1 cellular context compared by ENCODE assay signal in the genomic region with DNA sequence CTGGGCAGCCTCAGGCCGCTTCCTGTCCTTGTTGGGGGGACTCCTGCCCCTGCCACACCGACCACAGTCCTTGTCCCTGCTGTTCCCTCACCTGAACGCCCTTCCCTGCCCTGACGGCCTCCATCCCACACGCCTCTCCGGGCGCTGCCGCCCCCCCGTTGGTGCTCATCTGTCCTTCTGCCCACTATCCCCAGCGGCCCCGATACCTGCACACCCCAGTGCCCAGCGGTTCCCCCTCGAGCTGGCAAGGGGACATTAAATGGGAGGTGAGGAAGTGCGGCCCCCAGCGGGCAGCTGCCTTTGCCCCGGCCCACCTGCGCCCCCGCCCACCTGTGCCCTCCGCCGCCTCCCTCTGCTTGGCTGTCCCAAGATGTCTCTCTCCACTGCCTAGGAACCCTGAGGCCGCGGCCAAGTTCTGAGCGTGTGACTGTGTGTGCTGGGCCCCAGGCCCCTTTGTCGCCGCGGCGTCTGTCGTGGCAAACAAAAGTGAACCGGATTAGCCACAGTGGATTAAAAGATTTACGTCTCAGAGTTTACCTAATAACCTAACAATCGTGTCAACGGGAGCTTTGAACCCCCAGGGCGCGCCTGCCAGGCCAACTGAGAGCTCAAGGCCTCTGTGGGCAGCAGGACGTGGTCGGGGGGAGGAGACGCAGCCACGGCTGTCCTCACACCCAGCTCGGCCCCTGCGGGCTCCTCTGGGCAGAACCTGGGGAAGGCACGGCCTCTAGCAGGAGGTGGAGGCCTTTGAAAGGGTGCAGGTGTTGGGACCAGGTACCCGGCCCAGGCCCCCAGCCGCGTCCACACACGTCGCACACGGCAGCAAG.
TF ChIP-seq lines count a peak whose summit lies in the region.

No MANE protein-coding gene starts in this region.

TF ChIP-seq in HepG2, 621 proteins besides CTCF, POLR2A, EP300 and RAD21 (continues in another document):
- TF ChIP-seq ZNF382 (CRISPR knock-in tag; IDR thresholded peaks at IDR 0.05; ENCODE audit: borderline replicate concordance) (no peak), MIXL1 (CRISPR knock-in tag; IDR thresholded peaks at IDR 0.05) (peak; percentile 63; the same call in 1 of the 2 replicates), NBN (conservative IDR thresholded peaks at IDR 0.05) (no peak), ZSCAN29 (CRISPR knock-in tag; conservative IDR thresholded peaks at IDR 0.05) (no peak), NFKB2 (CRISPR knock-in tag; IDR thresholded peaks at IDR 0.05; ENCODE audit: borderline replicate concordance) (peak; percentile 35; the same call in 1 of the 2 replicates), CAMTA2 (CRISPR knock-in tag; IDR thresholded peaks at IDR 0.05; ENCODE audit: borderline replicate concordance) (0 out of 2 replicates have a peak, but pooled peaks have one; percentile 25), ARNT2 (CRISPR knock-in tag; IDR thresholded peaks at IDR 0.05; ENCODE audit: low read depth) (no peak), NPAS2 (CRISPR knock-in tag; IDR thresholded peaks at IDR 0.05; ENCODE audit: borderline replicate concordance) (no peak), MEF2D (CRISPR knock-in tag; IDR thresholded peaks at IDR 0.05) (0 out of 2 replicates have a peak, but pooled peaks have one; percentile 62), CEBPG (CRISPR knock-in tag; IDR thresholded peaks at IDR 0.05) (no peak), ZNF614 (CRISPR knock-in tag; IDR thresholded peaks at IDR 0.05; ENCODE audit: borderline replicate concordance) (no peak), ZSCAN20 (CRISPR knock-in tag; IDR thresholded peaks at IDR 0.05; ENCODE audit: borderline replicate concordance) (peak; percentile 81; the same call in 1 of the 2 replicates), SOX6 (IDR thresholded peaks at IDR 0.05) (no peak), SOX6 (CRISPR knock-in tag; IDR thresholded peaks at IDR 0.05) (peak; percentile 57), ZNF276 (CRISPR knock-in tag; IDR thresholded peaks at IDR 0.05; ENCODE audit: low read depth) (no peak), SAP130 (CRISPR knock-in tag; IDR thresholded peaks at IDR 0.05; ENCODE audit: low read depth) (peak; percentile 49; the same call in 1 of the 2 replicates), AHR (CRISPR knock-in tag; IDR thresholded peaks at IDR 0.05) (no peak), BRCA1 (CRISPR knock-in tag; IDR thresholded peaks at IDR 0.05) (no peak), ZNF281 (CRISPR knock-in tag; IDR thresholded peaks at IDR 0.05; ENCODE audit: borderline replicate concordance) (no peak), ZNF710 (CRISPR knock-in tag; IDR thresholded peaks at IDR 0.05; ENCODE audit: borderline replicate concordance) (no peak), ERF (CRISPR knock-in tag; IDR thresholded peaks at IDR 0.05) (0 out of 2 replicates have a peak, but pooled peaks have one; percentile 47), ZNF766 (CRISPR knock-in tag; IDR thresholded peaks at IDR 0.05; ENCODE audit: borderline replicate concordance) (no peak), ZNF776 (CRISPR knock-in tag; IDR thresholded peaks at IDR 0.05) (peak; percentile 5; the same call in 1 of the 2 replicates), CREM (IDR thresholded peaks at IDR 0.05) (no peak), CREM (CRISPR knock-in tag; IDR thresholded peaks at IDR 0.05) (no peak), IRX3 (CRISPR knock-in tag; IDR thresholded peaks at IDR 0.05; ENCODE audit: borderline replicate concordance, low read depth) (no peak), DNMT1 (CRISPR knock-in tag; IDR thresholded peaks at IDR 0.05) (no peak), HBP1 (CRISPR knock-in tag; IDR thresholded peaks at IDR 0.05; ENCODE audit: low read depth) (no peak), GABPA (IDR thresholded peaks at IDR 0.05; ENCODE audit: low read depth, low read length) (no peak), GABPA (CRISPR knock-in tag; IDR thresholded peaks at IDR 0.05; ENCODE audit: low read depth) (no peak), TGIF2 (CRISPR knock-in tag; IDR thresholded peaks at IDR 0.05) (no peak)
- TF ChIP-seq, protein P1, sequence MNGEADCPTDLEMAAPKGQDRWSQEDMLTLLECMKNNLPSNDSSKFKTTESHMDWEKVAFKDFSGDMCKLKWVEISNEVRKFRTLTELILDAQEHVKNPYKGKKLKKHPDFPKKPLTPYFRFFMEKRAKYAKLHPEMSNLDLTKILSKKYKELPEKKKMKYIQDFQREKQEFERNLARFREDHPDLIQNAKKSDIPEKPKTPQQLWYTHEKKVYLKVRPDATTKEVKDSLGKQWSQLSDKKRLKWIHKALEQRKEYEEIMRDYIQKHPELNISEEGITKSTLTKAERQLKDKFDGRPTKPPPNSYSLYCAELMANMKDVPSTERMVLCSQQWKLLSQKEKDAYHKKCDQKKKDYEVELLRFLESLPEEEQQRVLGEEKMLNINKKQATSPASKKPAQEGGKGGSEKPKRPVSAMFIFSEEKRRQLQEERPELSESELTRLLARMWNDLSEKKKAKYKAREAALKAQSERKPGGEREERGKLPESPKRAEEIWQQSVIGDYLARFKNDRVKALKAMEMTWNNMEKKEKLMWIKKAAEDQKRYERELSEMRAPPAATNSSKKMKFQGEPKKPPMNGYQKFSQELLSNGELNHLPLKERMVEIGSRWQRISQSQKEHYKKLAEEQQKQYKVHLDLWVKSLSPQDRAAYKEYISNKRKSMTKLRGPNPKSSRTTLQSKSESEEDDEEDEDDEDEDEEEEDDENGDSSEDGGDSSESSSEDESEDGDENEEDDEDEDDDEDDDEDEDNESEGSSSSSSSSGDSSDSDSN (CRISPR knock-in tag; IDR thresholded peaks at IDR 0.05), result 0 out of 2 replicates have a peak, but pooled peaks have one; percentile 34
- TF ChIP-seq, protein P2, sequence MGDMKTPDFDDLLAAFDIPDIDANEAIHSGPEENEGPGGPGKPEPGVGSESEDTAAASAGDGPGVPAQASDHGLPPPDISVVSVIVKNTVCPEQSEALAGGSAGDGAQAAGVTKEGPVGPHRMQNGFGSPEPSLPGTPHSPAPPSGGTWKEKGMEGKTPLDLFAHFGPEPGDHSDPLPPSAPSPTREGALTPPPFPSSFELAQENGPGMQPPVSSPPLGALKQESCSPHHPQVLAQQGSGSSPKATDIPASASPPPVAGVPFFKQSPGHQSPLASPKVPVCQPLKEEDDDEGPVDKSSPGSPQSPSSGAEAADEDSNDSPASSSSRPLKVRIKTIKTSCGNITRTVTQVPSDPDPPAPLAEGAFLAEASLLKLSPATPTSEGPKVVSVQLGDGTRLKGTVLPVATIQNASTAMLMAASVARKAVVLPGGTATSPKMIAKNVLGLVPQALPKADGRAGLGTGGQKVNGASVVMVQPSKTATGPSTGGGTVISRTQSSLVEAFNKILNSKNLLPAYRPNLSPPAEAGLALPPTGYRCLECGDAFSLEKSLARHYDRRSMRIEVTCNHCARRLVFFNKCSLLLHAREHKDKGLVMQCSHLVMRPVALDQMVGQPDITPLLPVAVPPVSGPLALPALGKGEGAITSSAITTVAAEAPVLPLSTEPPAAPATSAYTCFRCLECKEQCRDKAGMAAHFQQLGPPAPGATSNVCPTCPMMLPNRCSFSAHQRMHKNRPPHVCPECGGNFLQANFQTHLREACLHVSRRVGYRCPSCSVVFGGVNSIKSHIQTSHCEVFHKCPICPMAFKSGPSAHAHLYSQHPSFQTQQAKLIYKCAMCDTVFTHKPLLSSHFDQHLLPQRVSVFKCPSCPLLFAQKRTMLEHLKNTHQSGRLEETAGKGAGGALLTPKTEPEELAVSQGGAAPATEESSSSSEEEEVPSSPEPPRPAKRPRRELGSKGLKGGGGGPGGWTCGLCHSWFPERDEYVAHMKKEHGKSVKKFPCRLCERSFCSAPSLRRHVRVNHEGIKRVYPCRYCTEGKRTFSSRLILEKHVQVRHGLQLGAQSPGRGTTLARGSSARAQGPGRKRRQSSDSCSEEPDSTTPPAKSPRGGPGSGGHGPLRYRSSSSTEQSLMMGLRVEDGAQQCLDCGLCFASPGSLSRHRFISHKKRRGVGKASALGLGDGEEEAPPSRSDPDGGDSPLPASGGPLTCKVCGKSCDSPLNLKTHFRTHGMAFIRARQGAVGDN (CRISPR knock-in tag; IDR thresholded peaks at IDR 0.05), result peak; percentile 92
- TF ChIP-seq, protein P3, sequence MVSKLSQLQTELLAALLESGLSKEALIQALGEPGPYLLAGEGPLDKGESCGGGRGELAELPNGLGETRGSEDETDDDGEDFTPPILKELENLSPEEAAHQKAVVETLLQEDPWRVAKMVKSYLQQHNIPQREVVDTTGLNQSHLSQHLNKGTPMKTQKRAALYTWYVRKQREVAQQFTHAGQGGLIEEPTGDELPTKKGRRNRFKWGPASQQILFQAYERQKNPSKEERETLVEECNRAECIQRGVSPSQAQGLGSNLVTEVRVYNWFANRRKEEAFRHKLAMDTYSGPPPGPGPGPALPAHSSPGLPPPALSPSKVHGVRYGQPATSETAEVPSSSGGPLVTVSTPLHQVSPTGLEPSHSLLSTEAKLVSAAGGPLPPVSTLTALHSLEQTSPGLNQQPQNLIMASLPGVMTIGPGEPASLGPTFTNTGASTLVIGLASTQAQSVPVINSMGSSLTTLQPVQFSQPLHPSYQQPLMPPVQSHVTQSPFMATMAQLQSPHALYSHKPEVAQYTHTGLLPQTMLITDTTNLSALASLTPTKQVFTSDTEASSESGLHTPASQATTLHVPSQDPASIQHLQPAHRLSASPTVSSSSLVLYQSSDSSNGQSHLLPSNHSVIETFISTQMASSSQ (IDR thresholded peaks at IDR 0.05; ENCODE audit: low read depth), result no peak
- TF ChIP-seq, protein P3 (CRISPR knock-in tag; IDR thresholded peaks at IDR 0.05; ENCODE audit: borderline replicate concordance), result no peak
